8 cellular contexts compared by ENCODE assay signal in genomic region chr20:4064118-4064962, GRCh38. TPM values are rescaled to one million over a fixed set of nuclear protein-coding genes. Genes with fewer than 3 reads are reported as not detected.
DNase-seq lines count a peak whose midpoint lies in the region; ATAC-seq and TF ChIP-seq lines count a peak whose summit lies in the region.

No MANE protein-coding gene starts in this region.

- no peak overlapping the region for H3K9ac ChIP-seq in muscle layer of colon (ENCODE audit: low read length)

- DNase-seq in GOT3 (lab: John Stamatoyannopoulos, UW): peak; percentile 72
- DNase-seq in erythroblast (lab: John Stamatoyannopoulos, UW): peak; percentile 25 to 69
- no peak for DNase-seq in NCI-H146 treated with DMSO at 0.1 percent for 48 hours (lab: John Stamatoyannopoulos, UW; ENCODE audit: unreplicated experiment)
- no peak for DNase-seq in stimulated activated CD8-positive, alpha-beta memory T cell treated with anti-CD3 and anti-CD28 coated beads, Interleukin-4, amount 100 ng/mL, for 48 hours
- DNase-seq in GM19238 (ENCODE audit: insufficient read length, low spot score): no peak

- H3K36me3 ChIP-seq in muscle layer of colon (ENCODE audit: insufficient read depth, low read length): no peaks in the 10 kb centered on the region

- ATAC-seq in HG03097 (IDR thresholded peaks at IDR 0.05; ENCODE audit: low FRiP score, unreplicated experiment): no peak

- peaks cover 21% of the 10 kb centered on the region for H3K4me1 ChIP-seq in muscle layer of colon (ENCODE audit: insufficient read depth, low read length)

- no peaks in the 10 kb centered on the region for H3K27me3 ChIP-seq in muscle layer of colon (ENCODE audit: control insufficient read depth in 1 of 2, insufficient read depth in 2 of 2, low read length in 2 of 2)

- peak overlapping the region; percentile 56 for H3K27ac ChIP-seq in muscle layer of colon (ENCODE audit: low read depth, low read length)

- no peak overlapping the region for H3K4me3 ChIP-seq in muscle layer of colon (ENCODE audit: low read depth in 1 of 2, low read length in 2 of 2)

- no peaks in the 10 kb centered on the region for H3K9me3 ChIP-seq in muscle layer of colon (ENCODE audit: low read length)

- no peak for TF ChIP-seq POLR2A in erythroblast (IDR thresholded peaks at IDR 0.05; ENCODE audit: low read length)

TF ChIP-seq in PFSK-1, 5 proteins besides CTCF, POLR2A, EP300 and RAD21:
- TF ChIP-seq TAF1 (IDR thresholded peaks at IDR 0.05; ENCODE audit: borderline replicate concordance, insufficient read depth, low read length) (0 out of 2 replicates have a peak, but pooled peaks have one; percentile 24), POLR2AphosphoS5 (IDR thresholded peaks at IDR 0.05; ENCODE audit: low read depth, low read length) (peak; percentile 35; the same call in 1 of the 2 replicates), REST (IDR thresholded peaks at IDR 0.05; ENCODE audit: insufficient read depth in 1 of 2, low read depth in 2 of 2, low read length in 2 of 2) (peak in 1 of 2 experiments; percentile 58; a peak in 1 of 4 replicates), FOXP2 (optimal IDR thresholded peaks at IDR 0.05; ENCODE audit: borderline replicate concordance, extremely low read depth, extremely low read length, insufficient read depth) (peak; percentile 69), SIN3A (IDR thresholded peaks at IDR 0.05; ENCODE audit: borderline replicate concordance, insufficient read depth, low read length) (peak; percentile 59; the same call in 1 of the 2 replicates)

RNA-seq across cellular contexts. Expression of gene RNF24, which starts 49.0 kb away (rescaled TPM):
- 32.5 TPM for polyA plus RNA-seq in PFSK-1 (2012; ENCODE audit: insufficient read length, low read depth)

Comparison
In these comparisons a context has a peak if more than half of its experiments do, and no peak if none do; other contexts are left out.
1. DNase-seq: peak in GOT3 (single experiment) and erythroblast (2 of 2); none in NCI-H146 treated with DMSO at 0.1 percent for 48 hours (single experiment), stimulated activated CD8-positive, alpha-beta memory T cell treated with anti-CD3 and anti-CD28 coated beads, Interleukin-4, amount 100 ng/mL, for 48 hours (single experiment) and GM19238 (single experiment).